Comparison of ENCODE assay signal across 8 cellular contexts in the genomic region with DNA sequence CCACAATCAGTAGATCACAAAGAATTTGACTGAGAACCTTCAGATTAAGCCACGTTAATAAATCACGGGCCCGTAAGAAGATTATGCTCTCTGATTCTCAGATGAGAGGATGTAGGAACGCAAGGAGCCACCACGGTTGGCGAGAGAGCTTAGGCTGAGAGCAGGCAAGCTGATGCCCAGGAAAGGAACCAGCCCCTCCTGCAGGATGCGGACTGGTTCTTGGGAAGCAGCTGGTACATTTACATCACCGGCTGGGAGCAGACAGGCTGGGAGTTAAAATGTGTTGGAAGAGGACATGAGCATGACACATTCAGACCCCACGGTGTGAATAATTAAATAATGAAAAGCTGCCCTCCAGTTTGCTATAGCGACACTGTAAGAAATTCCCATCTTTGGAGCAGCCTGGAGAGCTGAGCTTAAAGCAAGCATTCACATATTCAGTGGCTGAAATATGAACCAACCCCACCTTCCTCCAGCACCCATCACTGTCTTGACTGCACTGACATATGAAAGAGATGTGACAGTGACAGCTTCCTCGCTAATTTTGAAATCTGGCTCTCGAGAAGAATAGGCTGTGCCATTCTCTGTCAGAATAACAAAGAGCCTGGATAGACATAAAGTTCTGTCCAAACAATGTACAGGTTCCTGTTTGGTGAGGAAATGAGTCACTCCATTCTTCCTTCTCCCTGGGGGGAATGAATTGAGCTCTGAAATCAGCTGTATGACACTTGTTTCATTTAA. TPM values are rescaled to one million over a fixed set of nuclear protein-coding genes. Genes with fewer than 3 reads are reported as not detected.
DNase-seq lines count a peak whose midpoint lies in the region; ATAC-seq and FAIRE-seq lines count a peak whose summit lies in the region.

No MANE protein-coding gene starts in this region.

- H3K27ac Mint-ChIP-seq in natural killer cell treated with Interleukin-12 subunit alpha and Interleukin-12 subunit beta and Interleukin-15 and Interleukin-18, amount 100 ng/mL, for 72 hours: no peak overlapping the region

- peak; percentile 1 for DNase-seq in SKM-1 treated with dmso at 0.1 percent for 144 hours (lab: John Stamatoyannopoulos, UW; ENCODE audit: unreplicated experiment)
- DNase-seq in SKM-1 (lab: John Stamatoyannopoulos, UW; ENCODE audit: unreplicated experiment): no peak
- peak in 47 of 56 donors; percentile 2 to 80 (median 40) for DNase-seq in amygdala (lab: John Stamatoyannopoulos, UW)
- DNase-seq in left ventricle myocardium superior: no peak
- DNase-seq in urothelium cell line (ENCODE audit: low spot score): peak; percentile 46
- DNase-seq in HTR-8/SVneo (ENCODE audit: insufficient read length, low spot score): no peak
- DNase-seq in AML-193 (lab: John Stamatoyannopoulos, UW): no peak
- no peak for DNase-seq in natural killer cell treated with Interleukin-12 subunit alpha and Interleukin-12 subunit beta and Interleukin-15 and Interleukin-18, amount 100 ng/mL, for 72 hours (ENCODE audit: low spot score)

- peak; percentile 44 for ATAC-seq in left ventricle myocardium superior
- no peak for ATAC-seq in natural killer cell treated with Interleukin-12 subunit alpha and Interleukin-12 subunit beta and Interleukin-15 and Interleukin-18, amount 100 ng/mL, for 72 hours

- intact Hi-C loops in left ventricle myocardium superior (cut with micrococcal nuclease): no loop called here

- H3K27me3 Mint-ChIP-seq in natural killer cell treated with Interleukin-12 subunit alpha and Interleukin-12 subunit beta and Interleukin-15 and Interleukin-18, amount 100 ng/mL, for 72 hours: peaks cover 3 to 11% of the 10 kb centered on the region in 2 donors

- H3K36me3 Mint-ChIP-seq in natural killer cell treated with Interleukin-12 subunit alpha and Interleukin-12 subunit beta and Interleukin-15 and Interleukin-18, amount 100 ng/mL, for 72 hours: no peaks in the 10 kb centered on the region

- FAIRE-seq in urothelium cell line (lab: Jason Lieb, UNC): peak; percentile 9
- no peak for FAIRE-seq in HTR-8/SVneo (lab: Jason Lieb, UNC)

- H3K9me3 Mint-ChIP-seq in natural killer cell treated with Interleukin-12 subunit alpha and Interleukin-12 subunit beta and Interleukin-15 and Interleukin-18, amount 100 ng/mL, for 72 hours: no peaks in the 10 kb centered on the region

- no peak overlapping the region for H3K4me3 Mint-ChIP-seq in natural killer cell treated with Interleukin-12 subunit alpha and Interleukin-12 subunit beta and Interleukin-15 and Interleukin-18, amount 100 ng/mL, for 72 hours

- H3K4me1 Mint-ChIP-seq in natural killer cell treated with Interleukin-12 subunit alpha and Interleukin-12 subunit beta and Interleukin-15 and Interleukin-18, amount 100 ng/mL, for 72 hours (ENCODE audit: low read depth in 2 of 2): no peaks in the 10 kb centered on the region

RNA-seq across cellular contexts. Expression of a gene that starts 33.1 kb away (rescaled TPM):
- 9.1 TPM for total RNA-seq in left ventricle myocardium superior
- not detected for total RNA-seq in natural killer cell treated with Interleukin-12 subunit alpha and Interleukin-12 subunit beta and Interleukin-15 and Interleukin-18, amount 100 ng/mL, for 72 hours

Comparison
In these comparisons a context has a peak if more than half of its experiments do, and no peak if none do; other contexts are left out.
1. DNase-seq: peak in SKM-1 treated with dmso at 0.1 percent for 144 hours (single experiment), amygdala (47 of 56) and urothelium cell line (single experiment); none in SKM-1 (single experiment), left ventricle myocardium superior (single experiment), HTR-8/SVneo (single experiment), AML-193 (0 of 2) and natural killer cell treated with Interleukin-12 subunit alpha and Interleukin-12 subunit beta and Interleukin-15 and Interleukin-18, amount 100 ng/mL, for 72 hours (single experiment).
2. RNA of a gene that starts 33.1 kb away (total RNA-seq): 9.1 TPM in left ventricle myocardium superior (single experiment); not detected in natural killer cell treated with Interleukin-12 subunit alpha and Interleukin-12 subunit beta and Interleukin-15 and Interleukin-18, amount 100 ng/mL, for 72 hours; every median in the first group is over 10 times any median in the second.